Comparison of ENCODE assay signal across 10 cellular contexts in the genomic region with DNA sequence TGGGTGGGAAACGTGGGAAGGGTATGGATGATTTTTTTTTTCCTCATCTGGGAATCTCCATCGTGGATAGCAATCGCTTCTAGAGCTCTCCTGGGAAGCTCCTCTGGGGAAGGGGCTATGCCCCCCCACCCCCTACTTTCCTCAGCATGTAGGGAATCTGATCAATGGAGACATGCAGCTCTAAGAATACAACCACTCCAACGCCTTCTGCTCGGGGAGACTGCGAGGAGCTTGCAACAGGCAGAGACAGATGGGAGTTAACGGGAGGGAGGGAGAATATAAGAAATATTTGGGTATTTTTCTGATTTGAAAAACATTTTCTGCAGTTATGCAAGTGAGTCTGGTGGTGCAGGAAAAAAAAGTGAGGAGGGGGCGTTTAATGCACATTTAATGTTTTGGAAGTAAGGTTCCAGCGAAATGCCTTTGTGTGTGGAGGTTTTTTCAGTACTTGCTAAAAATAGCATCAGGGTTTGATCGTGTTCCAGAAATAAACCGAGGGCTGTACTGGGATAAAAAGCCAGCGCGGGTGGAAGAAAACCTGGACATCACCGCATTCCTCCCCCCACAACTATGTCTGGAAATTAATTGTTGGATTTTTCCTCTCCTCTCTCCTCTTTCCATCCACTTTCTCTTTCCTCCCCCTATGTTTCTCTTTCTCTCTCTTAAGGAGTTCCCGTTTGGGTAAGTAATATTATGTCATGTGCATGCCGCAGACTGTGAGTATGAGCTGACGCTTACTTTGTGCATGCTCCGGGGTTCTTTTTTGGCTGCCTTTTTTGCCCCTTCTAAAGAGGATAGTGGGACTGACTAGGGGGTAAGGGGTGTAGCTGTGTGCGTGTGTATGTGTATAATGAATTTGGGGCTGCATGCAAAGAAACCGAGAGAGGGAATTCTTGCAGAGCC.
A peak's percentile ranks its signal among the peaks of the same experiment; 100 is the strongest.
DNase-seq lines count a peak whose midpoint lies in the region; ATAC-seq and TF ChIP-seq lines count a peak whose summit lies in the region.
"Had no signal": no experiment of that assay in that cellular context is flagged by ENCODE, and none has a peak within 500 bp of the region (broad histone marks: within the 10 kb centered on the region; RNA-seq: fewer than 3 reads in every experiment).

No MANE protein-coding gene starts in this region.

- H3K4me1 ChIP-seq in duodenal mucosa (ENCODE audit: control insufficient read depth in 1 of 2, insufficient read depth in 2 of 2, low read length in 2 of 2) (peaks cover 4 to 11% of the 10 kb centered on the region in 2 donors), neuronal stem cell (ENCODE audit: control insufficient read depth in 2 of 2, insufficient read depth in 1 of 2, low read depth in 1 of 2, low read length in 2 of 2) (peaks cover 6 to 28% of the 10 kb centered on the region in 2 donors)

- no peak overlapping the region for H2AK5ac ChIP-seq in neuronal stem cell (ENCODE audit: low read depth, low read length)

- H3K14ac ChIP-seq in neuronal stem cell (ENCODE audit: low read length) = no peak overlapping the region

- POLR2A ChIA-PET in CD4-positive, alpha-beta T cell (lab: Charles Lee) = no interaction called here

- H3K4me3 ChIP-seq in duodenal mucosa (ENCODE audit: low read depth in 1 of 2, low read length in 2 of 2) (peak overlapping the region; percentile 2 to 45), neuronal stem cell (ENCODE audit: low read length in 2 of 2) (peak overlapping the region; percentile 34 to 67)
- H3K4me3 ChIP-seq: left lung had no signal

- no CpG with 5 or more reads among the region's 20 CpGs for WGBS in neuronal stem cell (ENCODE audit: extremely low coverage in 2 of 2, insufficient read length in 2 of 2, insufficient replicate concordance in 1 of 2), 2 donors

- intact Hi-C loops in CD4-positive, alpha-beta T cell (cut with DNase I, micrococcal nuclease) = no loop called here

- H4K8ac ChIP-seq in neuronal stem cell (ENCODE audit: low read depth, low read length) = no peak overlapping the region

- no peak overlapping the region for H2BK5ac ChIP-seq in neuronal stem cell (ENCODE audit: low read length)

- ATAC-seq in CD4-positive, alpha-beta T cell (ENCODE audit: poor library complexity) = no peak

- H3K36me3 Mint-ChIP-seq in CD4-positive, alpha-beta T cell (ENCODE audit: low read depth) = no peaks in the 10 kb centered on the region
- peaks cover 1% of the 10 kb centered on the region for H3K36me3 Mint-ChIP-seq in IgD-negative memory B cell

- H3K27me3 Mint-ChIP-seq in CD4-positive, alpha-beta T cell = peaks cover 97% of the 10 kb centered on the region
- peaks cover 89% of the 10 kb centered on the region for H3K27me3 Mint-ChIP-seq in IgD-negative memory B cell

- no peak overlapping the region for H4K91ac ChIP-seq in neuronal stem cell (ENCODE audit: low read depth, low read length, poor library complexity)

- H3K4ac ChIP-seq in neuronal stem cell (ENCODE audit: low read length) = no peak overlapping the region

- H2BK15ac ChIP-seq in neuronal stem cell (ENCODE audit: low read length) = no peak overlapping the region

- H3K4me2 ChIP-seq in neuronal stem cell (ENCODE audit: insufficient read depth, low read length, poor library complexity, severe bottlenecking) = peak overlapping the region; percentile 65

- peaks cover 50% of the 10 kb centered on the region for H3K4me1 Mint-ChIP-seq in CD4-positive, alpha-beta T cell (ENCODE audit: low read depth)
- peaks cover 13 to 29% (median 14%) of the 10 kb centered on the region in 3 donors for H3K4me1 Mint-ChIP-seq in IgD-negative memory B cell

- H3K9me3 ChIP-seq in CD4-positive, alpha-beta T cell (ENCODE audit: control insufficient read depth, low read length) = no peaks in the 10 kb centered on the region
- no peaks in the 10 kb centered on the region for H3K9me3 ChIP-seq in duodenal mucosa (ENCODE audit: control insufficient read depth in 1 of 2, low read length in 2 of 2)
- no peaks in the 10 kb centered on the region for H3K9me3 ChIP-seq in neuronal stem cell (replicated peaks in 1 of 2; ENCODE audit: control insufficient read depth in 2 of 2, insufficient read depth in 1 of 2, low read depth in 1 of 2, low read length in 2 of 2)
- H3K9me3 ChIP-seq: left lung had no signal

- no peak overlapping the region for H2BK120ac ChIP-seq in neuronal stem cell (ENCODE audit: low read depth, low read length)

- no peak overlapping the region for H3K27ac ChIP-seq in CD4-positive, alpha-beta T cell (ENCODE audit: low read depth, low read length)
- H3K27ac ChIP-seq in duodenal mucosa (ENCODE audit: low read depth, low read length) (no peak overlapping the region), neuronal stem cell (replicated peaks; ENCODE audit: low read length) (no peak overlapping the region)
- H3K27ac ChIP-seq: left lung had no signal

- peak overlapping the region; percentile 91 for H2AFZ ChIP-seq in neuronal stem cell (ENCODE audit: low read length)

- no peak overlapping the region for H3K18ac ChIP-seq in neuronal stem cell (ENCODE audit: low read length)

- peaks cover 90% of the 10 kb centered on the region for H3K27me3 ChIP-seq in CD4-positive, alpha-beta T cell (ENCODE audit: control insufficient read depth, insufficient read depth, low read length)
- H3K27me3 ChIP-seq in duodenal mucosa (ENCODE audit: control insufficient read depth in 1 of 2, insufficient read depth in 2 of 2, low read length in 2 of 2) (peaks cover 80 to 83% of the 10 kb centered on the region in 2 donors), neuronal stem cell (ENCODE audit: control insufficient read depth in 3 of 3, insufficient read depth in 3 of 3, low read depth in 1 of 3, low read length in 3 of 3) (peaks cover 31 to 94% (median 90%) of the 10 kb centered on the region in 3 experiments)

- CTCF ChIA-PET in CD4-positive, alpha-beta T cell (lab: Charles Lee) = no interaction called here

- H3K23ac ChIP-seq in neuronal stem cell (ENCODE audit: low read depth, low read length, poor library complexity) = no peak overlapping the region

- H3K9ac ChIP-seq in duodenal mucosa (ENCODE audit: low read depth in 1 of 2, low read length in 2 of 2) (no peak overlapping the region), neuronal stem cell (ENCODE audit: low read depth, low read length, poor library complexity) (no peak overlapping the region)

- H3K9me3 Mint-ChIP-seq in CD4-positive, alpha-beta T cell = no peaks in the 10 kb centered on the region
- peaks cover 0 to 6% (median 0%) of the 10 kb centered on the region in 3 donors for H3K9me3 Mint-ChIP-seq in IgD-negative memory B cell
- H3K9me3 Mint-ChIP-seq: dendritic cell treated with granulocyte-macrophage colony-stimulating factor and Interleukin-4, amounts not matched to agents 40 ng/mL and 50 ng/mL, for 4 days had no signal

- H3K79me1 ChIP-seq in neuronal stem cell (ENCODE audit: low read depth, low read length) = no peaks in the 10 kb centered on the region

- TF ChIP-seq CTCF in CD4-positive, alpha-beta T cell (IDR thresholded peaks at IDR 0.05) = no peak

- no peak overlapping the region for H2BK12ac ChIP-seq in neuronal stem cell (ENCODE audit: low read length)

- no peaks in the 10 kb centered on the region for H3K36me3 ChIP-seq in duodenal mucosa (ENCODE audit: control insufficient read depth in 1 of 2, insufficient read depth in 2 of 2, low read length in 2 of 2)
- no peaks in the 10 kb centered on the region for H3K36me3 ChIP-seq in neuronal stem cell (replicated peaks in 1 of 2; ENCODE audit: control insufficient read depth in 2 of 2, insufficient read depth in 2 of 2, low read length in 2 of 2)
- H3K36me3 ChIP-seq: left lung had no signal

- no peak for DNase-seq in CD4-positive, alpha-beta T cell
- no peak for DNase-seq in neuronal stem cell (ENCODE audit: low spot score)
- DNase-seq in LoVo (ENCODE audit: low spot score) = no peak
- no peak for DNase-seq in inferior parietal cortex (ENCODE audit: extremely low spot score)
- DNase-seq in activated CD8-positive, alpha-beta memory T cell treated with anti-CD3 and anti-CD28 coated beads, Interleukin-2, amount 50 U/mL, for 48 hours = no peak
- DNase-seq in COLO668 (lab: John Stamatoyannopoulos, UW; ENCODE audit: unreplicated experiment) = no peak
- DNase-seq: left lung had no signal

- no peak overlapping the region for H3K27ac Mint-ChIP-seq in CD4-positive, alpha-beta T cell
- no peak overlapping the region for H3K27ac Mint-ChIP-seq in IgD-negative memory B cell
- H3K27ac Mint-ChIP-seq: dendritic cell treated with granulocyte-macrophage colony-stimulating factor and Interleukin-4, amounts not matched to agents 40 ng/mL and 50 ng/mL, for 4 days had no signal

- peak overlapping the region; percentile 6 for H3K4me3 Mint-ChIP-seq in CD4-positive, alpha-beta T cell
- peak overlapping the region in 3 of 4 donors; percentile 40 to 77 (median 63) for H3K4me3 Mint-ChIP-seq in IgD-negative memory B cell
- H3K4me3 Mint-ChIP-seq: dendritic cell treated with granulocyte-macrophage colony-stimulating factor and Interleukin-4, amounts not matched to agents 40 ng/mL and 50 ng/mL, for 4 days had no signal
